1 cellular context compared by ENCODE assay signal in genomic region chr3:125069452-125069851, GRCh38.
TF ChIP-seq lines count a peak whose summit lies in the region.

No MANE protein-coding gene starts in this region.

TF ChIP-seq in GM23338, 12 proteins besides CTCF, POLR2A, EP300 and RAD21:
- TF ChIP-seq, protein P1, sequence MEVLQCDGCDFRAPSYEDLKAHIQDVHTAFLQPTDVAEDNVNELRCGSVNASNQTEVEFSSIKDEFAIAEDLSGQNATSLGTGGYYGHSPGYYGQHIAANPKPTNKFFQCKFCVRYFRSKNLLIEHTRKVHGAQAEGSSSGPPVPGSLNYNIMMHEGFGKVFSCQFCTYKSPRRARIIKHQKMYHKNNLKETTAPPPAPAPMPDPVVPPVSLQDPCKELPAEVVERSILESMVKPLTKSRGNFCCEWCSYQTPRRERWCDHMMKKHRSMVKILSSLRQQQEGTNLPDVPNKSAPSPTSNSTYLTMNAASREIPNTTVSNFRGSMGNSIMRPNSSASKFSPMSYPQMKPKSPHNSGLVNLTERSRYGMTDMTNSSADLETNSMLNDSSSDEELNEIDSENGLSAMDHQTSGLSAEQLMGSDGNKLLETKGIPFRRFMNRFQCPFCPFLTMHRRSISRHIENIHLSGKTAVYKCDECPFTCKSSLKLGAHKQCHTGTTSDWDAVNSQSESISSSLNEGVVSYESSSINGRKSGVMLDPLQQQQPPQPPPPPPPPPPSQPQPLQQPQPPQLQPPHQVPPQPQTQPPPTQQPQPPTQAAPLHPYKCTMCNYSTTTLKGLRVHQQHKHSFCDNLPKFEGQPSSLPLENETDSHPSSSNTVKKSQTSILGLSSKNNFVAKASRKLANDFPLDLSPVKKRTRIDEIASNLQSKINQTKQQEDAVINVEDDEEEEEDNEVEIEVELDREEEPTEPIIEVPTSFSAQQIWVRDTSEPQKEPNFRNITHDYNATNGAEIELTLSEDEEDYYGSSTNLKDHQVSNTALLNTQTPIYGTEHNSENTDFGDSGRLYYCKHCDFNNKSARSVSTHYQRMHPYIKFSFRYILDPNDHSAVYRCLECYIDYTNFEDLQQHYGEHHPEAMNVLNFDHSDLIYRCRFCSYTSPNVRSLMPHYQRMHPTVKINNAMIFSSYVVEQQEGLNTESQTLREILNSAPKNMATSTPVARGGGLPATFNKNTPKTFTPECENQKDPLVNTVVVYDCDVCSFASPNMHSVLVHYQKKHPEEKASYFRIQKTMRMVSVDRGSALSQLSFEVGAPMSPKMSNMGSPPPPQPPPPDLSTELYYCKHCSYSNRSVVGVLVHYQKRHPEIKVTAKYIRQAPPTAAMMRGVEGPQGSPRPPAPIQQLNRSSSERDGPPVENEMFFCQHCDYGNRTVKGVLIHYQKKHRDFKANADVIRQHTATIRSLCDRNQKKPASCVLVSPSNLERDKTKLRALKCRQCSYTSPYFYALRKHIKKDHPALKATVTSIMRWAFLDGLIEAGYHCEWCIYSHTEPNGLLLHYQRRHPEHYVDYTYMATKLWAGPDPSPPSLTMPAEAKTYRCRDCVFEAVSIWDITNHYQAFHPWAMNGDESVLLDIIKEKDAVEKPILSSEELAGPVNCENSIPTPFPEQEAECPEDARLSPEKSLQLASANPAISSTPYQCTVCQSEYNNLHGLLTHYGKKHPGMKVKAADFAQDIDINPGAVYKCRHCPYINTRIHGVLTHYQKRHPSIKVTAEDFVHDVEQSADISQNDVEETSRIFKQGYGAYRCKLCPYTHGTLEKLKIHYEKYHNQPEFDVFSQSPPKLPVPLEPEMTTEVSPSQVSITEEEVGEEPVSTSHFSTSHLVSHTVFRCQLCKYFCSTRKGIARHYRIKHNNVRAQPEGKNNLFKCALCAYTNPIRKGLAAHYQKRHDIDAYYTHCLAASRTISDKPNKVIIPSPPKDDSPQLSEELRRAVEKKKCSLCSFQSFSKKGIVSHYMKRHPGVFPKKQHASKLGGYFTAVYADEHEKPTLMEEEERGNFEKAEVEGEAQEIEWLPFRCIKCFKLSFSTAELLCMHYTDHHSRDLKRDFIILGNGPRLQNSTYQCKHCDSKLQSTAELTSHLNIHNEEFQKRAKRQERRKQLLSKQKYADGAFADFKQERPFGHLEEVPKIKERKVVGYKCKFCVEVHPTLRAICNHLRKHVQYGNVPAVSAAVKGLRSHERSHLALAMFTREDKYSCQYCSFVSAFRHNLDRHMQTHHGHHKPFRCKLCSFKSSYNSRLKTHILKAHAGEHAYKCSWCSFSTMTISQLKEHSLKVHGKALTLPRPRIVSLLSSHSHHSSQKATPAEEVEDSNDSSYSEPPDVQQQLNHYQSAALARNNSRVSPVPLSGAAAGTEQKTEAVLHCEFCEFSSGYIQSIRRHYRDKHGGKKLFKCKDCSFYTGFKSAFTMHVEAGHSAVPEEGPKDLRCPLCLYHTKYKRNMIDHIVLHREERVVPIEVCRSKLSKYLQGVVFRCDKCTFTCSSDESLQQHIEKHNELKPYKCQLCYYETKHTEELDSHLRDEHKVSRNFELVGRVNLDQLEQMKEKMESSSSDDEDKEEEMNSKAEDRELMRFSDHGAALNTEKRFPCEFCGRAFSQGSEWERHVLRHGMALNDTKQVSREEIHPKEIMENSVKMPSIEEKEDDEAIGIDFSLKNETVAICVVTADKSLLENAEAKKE (CRISPR knock-in tag; IDR thresholded peaks at IDR 0.05) = no peak
- no peak for TF ChIP-seq ETS1 (IDR thresholded peaks at IDR 0.05)
- no peak for TF ChIP-seq JUNB (IDR thresholded peaks at IDR 0.05; ENCODE audit: unreplicated experiment)
- no peak for TF ChIP-seq EZH2phosphoT487 (IDR thresholded peaks at IDR 0.05; ENCODE audit: unreplicated experiment)
- no peak for TF ChIP-seq ZNF331 (CRISPR knock-in tag; IDR thresholded peaks at IDR 0.05; ENCODE audit: low read depth)
- no peak for TF ChIP-seq CREB1 (CRISPR knock-in tag; IDR thresholded peaks at IDR 0.05; ENCODE audit: low read depth)
- TF ChIP-seq, protein P2, sequence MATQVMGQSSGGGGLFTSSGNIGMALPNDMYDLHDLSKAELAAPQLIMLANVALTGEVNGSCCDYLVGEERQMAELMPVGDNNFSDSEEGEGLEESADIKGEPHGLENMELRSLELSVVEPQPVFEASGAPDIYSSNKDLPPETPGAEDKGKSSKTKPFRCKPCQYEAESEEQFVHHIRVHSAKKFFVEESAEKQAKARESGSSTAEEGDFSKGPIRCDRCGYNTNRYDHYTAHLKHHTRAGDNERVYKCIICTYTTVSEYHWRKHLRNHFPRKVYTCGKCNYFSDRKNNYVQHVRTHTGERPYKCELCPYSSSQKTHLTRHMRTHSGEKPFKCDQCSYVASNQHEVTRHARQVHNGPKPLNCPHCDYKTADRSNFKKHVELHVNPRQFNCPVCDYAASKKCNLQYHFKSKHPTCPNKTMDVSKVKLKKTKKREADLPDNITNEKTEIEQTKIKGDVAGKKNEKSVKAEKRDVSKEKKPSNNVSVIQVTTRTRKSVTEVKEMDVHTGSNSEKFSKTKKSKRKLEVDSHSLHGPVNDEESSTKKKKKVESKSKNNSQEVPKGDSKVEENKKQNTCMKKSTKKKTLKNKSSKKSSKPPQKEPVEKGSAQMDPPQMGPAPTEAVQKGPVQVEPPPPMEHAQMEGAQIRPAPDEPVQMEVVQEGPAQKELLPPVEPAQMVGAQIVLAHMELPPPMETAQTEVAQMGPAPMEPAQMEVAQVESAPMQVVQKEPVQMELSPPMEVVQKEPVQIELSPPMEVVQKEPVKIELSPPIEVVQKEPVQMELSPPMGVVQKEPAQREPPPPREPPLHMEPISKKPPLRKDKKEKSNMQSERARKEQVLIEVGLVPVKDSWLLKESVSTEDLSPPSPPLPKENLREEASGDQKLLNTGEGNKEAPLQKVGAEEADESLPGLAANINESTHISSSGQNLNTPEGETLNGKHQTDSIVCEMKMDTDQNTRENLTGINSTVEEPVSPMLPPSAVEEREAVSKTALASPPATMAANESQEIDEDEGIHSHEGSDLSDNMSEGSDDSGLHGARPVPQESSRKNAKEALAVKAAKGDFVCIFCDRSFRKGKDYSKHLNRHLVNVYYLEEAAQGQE (IDR thresholded peaks at IDR 0.05; ENCODE audit: unreplicated experiment) = no peak
- TF ChIP-seq STAT1 (IDR thresholded peaks at IDR 0.05; ENCODE audit: unreplicated experiment) = no peak
- no peak for TF ChIP-seq ZNF114 (CRISPR knock-in tag; IDR thresholded peaks at IDR 0.05)
- TF ChIP-seq POLR2AphosphoS5 (IDR thresholded peaks at IDR 0.05; ENCODE audit: low read depth) = no peak
- no peak for TF ChIP-seq NANOG (IDR thresholded peaks at IDR 0.05; ENCODE audit: borderline replicate concordance)
- TF ChIP-seq EZH2 (IDR thresholded peaks at IDR 0.05; ENCODE audit: low read depth, unreplicated experiment) = no peak
